In the genomic region with DNA sequence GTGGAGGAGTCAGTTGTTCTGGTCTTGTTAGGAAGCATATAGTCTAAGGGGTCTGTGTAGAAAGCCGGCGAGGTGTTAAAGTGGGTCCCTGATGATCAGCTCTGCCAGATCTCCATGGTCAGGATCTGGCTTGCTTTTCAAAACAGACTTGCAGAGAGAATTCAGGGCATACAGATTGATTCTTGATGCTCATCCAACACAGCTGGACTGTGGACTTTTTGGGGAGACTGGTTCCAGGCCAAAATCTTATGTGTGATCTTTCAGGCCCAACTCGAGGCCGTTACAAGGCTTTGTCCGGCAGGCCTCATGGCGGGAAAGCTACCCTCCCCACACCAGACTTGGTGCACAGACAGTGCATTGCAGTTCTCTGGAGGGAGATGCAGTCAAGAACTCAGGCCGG, we compare ENCODE assay signal across 33 cellular contexts.
"Had no signal": no experiment of that assay in that cellular context is flagged by ENCODE, and none has a peak within 500 bp of the region (broad histone marks: within the 10 kb centered on the region; RNA-seq: fewer than 3 reads in every experiment).

No MANE protein-coding gene starts in this region.

- ATAC-seq: activated naive CD4-positive, alpha-beta T cell treated with anti-CD3 and anti-CD28 coated beads, Interleukin-2, amount 50 U/mL, for 72 hours; activated naive CD8-positive, alpha-beta T cell treated with anti-CD3 and anti-CD28 coated beads, Interleukin-2, amount 50 U/mL, for 24 hours; activated T-cell treated with anti-CD3 and anti-CD28 coated beads, Interleukin-2, amount 50 U/mL, for 4 hours; activated T-cell treated with anti-CD3 and anti-CD28 coated beads, Interleukin-2, amount 50 U/mL, for 72 hours; activated T-helper 17 cell treated with anti-CD3 and anti-CD28 coated beads, Interleukin-2, amount 50 U/mL, for 72 hours; body of pancreas had no signal

- H3K27me3 ChIP-seq: adrenal gland, ascending aorta, body of pancreas, brain microvascular endothelial cell, breast epithelium, cardiac muscle cell had no signal

- H3K9me3 ChIP-seq: adrenal gland, ascending aorta, body of pancreas, breast epithelium had no signal

- DNase-seq: activated effector memory CD4-positive, alpha-beta T cell treated with anti-CD3 and anti-CD28 coated beads, Interleukin-2, amount 50 U/mL, for 16 hours; activated effector memory CD4-positive, alpha-beta T cell treated with Interleukin-2 at 50 U/mL for 16 hours; activated gamma-delta T cell; activated gamma-delta T cell treated with Interleukin-2 at 50 U/mL for 16 hours; activated naive CD4-positive, alpha-beta T cell; activated naive CD4-positive, alpha-beta T cell treated with anti-CD3 and anti-CD28 coated beads for 36 hours; activated naive CD4-positive, alpha-beta T cell treated with anti-CD3 and anti-CD28 coated beads, Interleukin-2, amount 10 ng/mL, durations not matched to agents 7 days and 5 days; activated naive CD4-positive, alpha-beta T cell treated with anti-CD3 and anti-CD28 coated beads, Interleukin-2, amount 50 U/mL, for 16 hours; activated naive CD4-positive, alpha-beta T cell treated with Interleukin-2 at 50 U/mL for 16 hours; activated naive CD8-positive, alpha-beta T cell treated with anti-CD3 and anti-CD28 coated beads for 36 hours; activated naive CD8-positive, alpha-beta T cell treated with anti-CD3 and anti-CD28 coated beads, Interleukin-2, amount 10 ng/mL, durations not matched to agents 7 days and 5 days; activated naive CD8-positive, alpha-beta T cell treated with anti-CD3 and anti-CD28 coated beads, Interleukin-2, amount 50 U/mL, for 24 hours; activated T-cell treated with anti-CD3 and anti-CD28 coated beads, Interleukin-2, amount 50 U/mL, for 1 hour; activated T-cell treated with anti-CD3 and anti-CD28 coated beads, Interleukin-2, amount 50 U/mL, for 24 hours; activated T-cell treated with anti-CD3 and anti-CD28 coated beads, Interleukin-2, amount 50 U/mL, for 4 hours; activated T-cell treated with anti-CD3 and anti-CD28 coated beads, Interleukin-2, amount 50 U/mL, for 48 hours; activated T-cell treated with anti-CD3 and anti-CD28 coated beads, Interleukin-2, amount 50 U/mL, for 72 hours; adrenal gland; amniotic stem cell; amygdala; anterior cingulate cortex; aorta; brain microvascular endothelial cell; caudate nucleus; central memory CD4-positive, alpha-beta T cell had no signal

- H3K4me1 ChIP-seq: adrenal gland, ascending aorta, breast epithelium had no signal

- H3K4me3 ChIP-seq: adrenal gland, ascending aorta, body of pancreas, breast epithelium, cardiac muscle cell had no signal

- H3K36me3 ChIP-seq: adrenal gland, ascending aorta, brain microvascular endothelial cell, breast epithelium, cardiac muscle cell had no signal

- FAIRE-seq: astrocyte, bronchial epithelial cell had no signal

- H3K27ac ChIP-seq: adrenal gland, ascending aorta, body of pancreas, brain microvascular endothelial cell, breast epithelium, cardiac muscle cell had no signal
